Comparison of ENCODE assay signal across 10 cellular contexts in genomic region chr18:10131036-10131774, GRCh38.
DNase-seq lines count a peak whose midpoint lies in the region; ATAC-seq, FAIRE-seq and TF ChIP-seq lines count a peak whose summit lies in the region.
"Had no signal": no experiment of that assay in that cellular context is flagged by ENCODE, and none has a peak within 500 bp of the region (broad histone marks: within the 10 kb centered on the region; RNA-seq: fewer than 3 reads in every experiment).

No MANE protein-coding gene starts in this region.

- no peak overlapping the region for H3K14ac ChIP-seq in H1 (ENCODE audit: insufficient read length)

- H3K79me1 ChIP-seq in H1 (ENCODE audit: low read depth, low read length), result no peaks in the 10 kb centered on the region

- peak overlapping the region; percentile 64 to 76 for H3K4me2 ChIP-seq in H1 (ENCODE audit: insufficient read depth in 1 of 2, low read depth in 2 of 2, low read length in 2 of 2)

- peak overlapping the region; percentile 46 for H4K91ac ChIP-seq in H1 (replicated peaks; ENCODE audit: insufficient read length, low read length)

- CTCF ChIA-PET in H1 (lab: Charles Lee; ENCODE audit: partially characterized antibody), result interaction anchor here (0.5 to 1.7 kb wide), 6 partner anchors 9 to 90 kb away, joined by 3 to 5 read pairs (median 4); no protein-coding TSS in a partner anchor

- H3K36me3 Mint-ChIP-seq in naive B cell (no peaks in the 10 kb centered on the region), osteocyte (ENCODE audit: unreplicated experiment) (no peaks in the 10 kb centered on the region)
- no peaks in the 10 kb centered on the region for H3K36me3 Mint-ChIP-seq in activated CD4-positive, alpha-beta T cell treated with anti-CD3 and anti-CD28 coated beads, Interleukin-2, amount 10 ng/mL, durations not matched to agents 24 days and 14 days (ENCODE audit: low read depth)

- H4K8ac ChIP-seq in H1 (ENCODE audit: extremely low read depth, insufficient read depth, low read length), result no peak overlapping the region

- 0 out of 2 replicates have a peak overlapping the region, but pooled peaks have one; percentile 41 for H2BK15ac ChIP-seq in H1 (ENCODE audit: low read length)

- POLR2A ChIA-PET in H1 (lab: Charles Lee; ENCODE audit: partially characterized antibody), result no interaction called here

- peak overlapping the region in 5 of 8 donors; percentile 23 to 77 (median 71) for H3K4me3 Mint-ChIP-seq in naive B cell
- H3K4me3 Mint-ChIP-seq in activated CD4-positive, alpha-beta T cell treated with anti-CD3 and anti-CD28 coated beads, Interleukin-2, amount 10 ng/mL, durations not matched to agents 24 days and 14 days, result no peak overlapping the region
- H3K4me3 Mint-ChIP-seq in osteocyte (ENCODE audit: unreplicated experiment), result no peak overlapping the region

- H3K23me2 ChIP-seq in H1 (ENCODE audit: low read depth, low read length), result peaks cover 7% of the 10 kb centered on the region

- no peak overlapping the region for H2AK5ac ChIP-seq in H1 (ENCODE audit: low read depth, low read length)

- H2BK20ac ChIP-seq in H1 (ENCODE audit: low read length), result no peak overlapping the region

- peak overlapping the region in 10 of 12 donors; percentile 15 to 50 (median 44) for H3K4me3 ChIP-seq in heart left ventricle
- peak overlapping the region; percentile 33 to 65 (median 52); a peak in 6 of 8 replicates for H3K4me3 ChIP-seq in H1 (ENCODE audit: extremely low read depth in 1 of 4, insufficient read depth in 2 of 4, low read depth in 3 of 4, low read length in 4 of 4)
- H3K4me3 ChIP-seq in urinary bladder (ENCODE audit: low read depth, low read length), result peak overlapping the region; percentile 32

- whole genome bisulfite sequencing in heart left ventricle, 4 donors, result 39 to 48% (median 47%) methylated on average over 11 of the region's 11 CpGs
- 36% methylated on average over 11 of the region's 11 CpGs; no CpG with 5 or more reads in 1 of the 2 experiments for WGBS in H1 (ENCODE audit: extremely low coverage in 1 of 2, insufficient coverage in 1 of 2, insufficient read length in 1 of 2, insufficient replicate concordance in 2 of 2, low coverage in 1 of 2, low lambda C conversion rate in 2 of 2, missing lambda C conversion rate in 1 of 2), 2 experiments
- 53% methylated on average over 11 of the region's 11 CpGs for WGBS in urinary bladder

- no peak overlapping the region for H2BK120ac ChIP-seq in H1 (replicated peaks; ENCODE audit: low read depth, low read length)

- no peak overlapping the region for H3K27ac Mint-ChIP-seq in naive B cell
- no peak overlapping the region for H3K27ac Mint-ChIP-seq in activated CD4-positive, alpha-beta T cell treated with anti-CD3 and anti-CD28 coated beads, Interleukin-2, amount 10 ng/mL, durations not matched to agents 24 days and 14 days
- no peak overlapping the region for H3K27ac Mint-ChIP-seq in osteocyte (ENCODE audit: unreplicated experiment)

- H3K4me1 Mint-ChIP-seq in naive B cell (peaks cover 4 to 11% (median 4%) of the 10 kb centered on the region in 3 donors), osteocyte (ENCODE audit: unreplicated experiment) (peaks cover 33% of the 10 kb centered on the region)
- H3K4me1 Mint-ChIP-seq in activated CD4-positive, alpha-beta T cell treated with anti-CD3 and anti-CD28 coated beads, Interleukin-2, amount 10 ng/mL, durations not matched to agents 24 days and 14 days, result peaks cover 2% of the 10 kb centered on the region

- no peaks in the 10 kb centered on the region for H3K9me3 ChIP-seq in heart left ventricle
- no peaks in the 10 kb centered on the region for H3K9me3 ChIP-seq in H1 (ENCODE audit: insufficient read depth in 2 of 2, low read depth in 1 of 2, low read length in 1 of 2)
- H3K9me3 ChIP-seq: adrenal gland had no signal

- H3K23ac ChIP-seq in H1 (ENCODE audit: insufficient read length), result no peak overlapping the region

- ATAC-seq in heart left ventricle, result peak in 1 of 4 donors; percentile 2
- no peak for ATAC-seq in Right ventricle myocardium inferior
- ATAC-seq in naive B cell (ENCODE audit: low read depth in 2 of 2), result peak in 1 of 2 donors; percentile 5
- no peak for ATAC-seq in GM21717 (IDR thresholded peaks at IDR 0.05; ENCODE audit: unreplicated experiment)

- TF ChIP-seq CTCF in heart left ventricle (IDR thresholded peaks at IDR 0.05) (no peak), H1 (IDR thresholded peaks at IDR 0.05; ENCODE audit: control extremely low read depth in 1 of 3, insufficient read depth in 1 of 3, low read depth in 1 of 3, low read length in 3 of 3) (no peak), osteocyte (IDR thresholded peaks at IDR 0.05) (no peak)

- H3K27me3 Mint-ChIP-seq in naive B cell, result peaks cover 10 to 45% (median 42%) of the 10 kb centered on the region in 3 donors
- H3K27me3 Mint-ChIP-seq in activated CD4-positive, alpha-beta T cell treated with anti-CD3 and anti-CD28 coated beads, Interleukin-2, amount 10 ng/mL, durations not matched to agents 24 days and 14 days, result peaks cover 35% of the 10 kb centered on the region
- H3K27me3 Mint-ChIP-seq in osteocyte (ENCODE audit: unreplicated experiment), result peaks cover 2% of the 10 kb centered on the region

- no peak for TF ChIP-seq RAD21 in H1 (IDR thresholded peaks at IDR 0.05 in 1 of 2, conservative IDR thresholded peaks at IDR 0.05 in 1 of 2; ENCODE audit: low read depth in 2 of 2, low read length in 2 of 2)

- no peak overlapping the region for H3K4ac ChIP-seq in H1 (replicated peaks; ENCODE audit: insufficient read length, low read depth, low read length)

- no peaks in the 10 kb centered on the region for H4K20me1 ChIP-seq in H1 (replicated peaks in 1 of 2; ENCODE audit: control insufficient read depth in 1 of 2, insufficient read depth in 2 of 2, low read length in 2 of 2)

- peak overlapping the region; percentile 87 for H2AFZ ChIP-seq in H1 (ENCODE audit: low read length)

- H3K56ac ChIP-seq in H1 (replicated peaks; ENCODE audit: insufficient read length, low read depth, low read length), result no peak overlapping the region

- DNase-seq in heart left ventricle, result no peak
- DNase-seq in Right ventricle myocardium inferior (ENCODE audit: missing footprints), result no peak
- no peak for DNase-seq in H1 (ENCODE audit: low read depth in 1 of 2, low spot score in 2 of 2)
- DNase-seq in naive B cell, result no peak
- no peak for DNase-seq in activated CD4-positive, alpha-beta T cell treated with anti-CD3 and anti-CD28 coated beads, Interleukin-2, amount 10 ng/mL, durations not matched to agents 24 days and 14 days
- no peak for DNase-seq in osteocyte (ENCODE audit: extremely low spot score, unreplicated experiment)
- DNase-seq: activated CD4-positive, alpha-beta T cell treated with anti-CD3 and anti-CD28 coated beads, Interleukin-2, amount 50 U/mL, for 48 hours had no signal

- peak; percentile 42 for FAIRE-seq in H1 (lab: Jason Lieb, UNC)

- TF ChIP-seq POLR2A in heart left ventricle (IDR thresholded peaks at IDR 0.05), result no peak
- no peak for TF ChIP-seq POLR2A in H1 (IDR thresholded peaks at IDR 0.05; ENCODE audit: control extremely low read depth in 1 of 2, low read depth in 2 of 2, low read length in 2 of 2)

- H3K4me1 ChIP-seq in heart left ventricle (peaks cover 0 to 25% (median 17%) of the 10 kb centered on the region in 12 donors), H1 (replicated peaks in 1 of 4; ENCODE audit: control insufficient read depth in 3 of 4, insufficient read depth in 4 of 4, low read length in 3 of 4) (peaks cover 0 to 6% (median 1%) of the 10 kb centered on the region in 4 experiments; a peak in 3 of 7 replicates), urinary bladder (ENCODE audit: insufficient read depth) (peaks cover 3% of the 10 kb centered on the region)

- no peak overlapping the region for H2BK5ac ChIP-seq in H1 (ENCODE audit: low read depth, low read length)

- no peak overlapping the region for H3K18ac ChIP-seq in H1 (ENCODE audit: extremely low read depth, low read length)

- H3K27me3 ChIP-seq in heart left ventricle, result peaks cover 0 to 12% (median 0%) of the 10 kb centered on the region in 9 donors
- H3K27me3 ChIP-seq in H1 (replicated peaks in 1 of 4; ENCODE audit: control insufficient read depth in 3 of 4, extremely low read depth in 1 of 4, insufficient read depth in 3 of 4, low read length in 3 of 4), result peaks cover 0 to 10% (median 0%) of the 10 kb centered on the region in 4 experiments; a peak in 4 of 7 replicates
- H3K27me3 ChIP-seq: adrenal gland had no signal

- no peaks in the 10 kb centered on the region for H3K79me2 ChIP-seq in H1 (ENCODE audit: control insufficient read depth in 1 of 2, insufficient read depth in 2 of 2, low read length in 2 of 2)

- H3K9ac ChIP-seq in H1 (replicated peaks in 1 of 4; ENCODE audit: extremely low read depth in 1 of 4, low read depth in 3 of 4, low read length in 3 of 4), result no peak overlapping the region

- peak overlapping the region in 6 of 12 donors; percentile 10 to 69 (median 42) for H3K27ac ChIP-seq in heart left ventricle
- H3K27ac ChIP-seq in H1 (ENCODE audit: low read depth, low read length), result no peak overlapping the region
- no peak overlapping the region for H3K27ac ChIP-seq in urinary bladder (ENCODE audit: low read depth)
- H3K27ac ChIP-seq: adrenal gland had no signal

- H3K9me3 Mint-ChIP-seq in naive B cell, result no peaks in the 10 kb centered on the region
- no peaks in the 10 kb centered on the region for H3K9me3 Mint-ChIP-seq in activated CD4-positive, alpha-beta T cell treated with anti-CD3 and anti-CD28 coated beads, Interleukin-2, amount 10 ng/mL, durations not matched to agents 24 days and 14 days
- H3K9me3 Mint-ChIP-seq in osteocyte (ENCODE audit: unreplicated experiment), result no peaks in the 10 kb centered on the region

- H4K5ac ChIP-seq in H1 (ENCODE audit: insufficient read length, low read depth, low read length), result no peak overlapping the region

- intact Hi-C loops in heart left ventricle (cut with DNase I) (loop anchor here in 2 of 10 donors (10.0 kb wide), 2 partner anchors 64 to 74 kb away; no protein-coding TSS in a partner anchor), Right ventricle myocardium inferior (cut with DNase I) (loop anchor here (10.0 kb wide), 1 partner anchor 116 kb away; no protein-coding TSS in a partner anchor)
- intact Hi-C loops in activated CD4-positive, alpha-beta T cell treated with anti-CD3 and anti-CD28 coated beads, Interleukin-2, amount 10 ng/mL, durations not matched to agents 24 days and 14 days (cut with micrococcal nuclease), result no loop called here

- 0 out of 2 replicates have a peak overlapping the region, but pooled peaks have one; percentile 32 for H2BK12ac ChIP-seq in H1 (ENCODE audit: low read depth, low read length)

- no peak for TF ChIP-seq EP300 in H1 (IDR thresholded peaks at IDR 0.05; ENCODE audit: borderline replicate concordance in 1 of 2, low read depth in 2 of 2, low read length in 2 of 2)

- H3K36me3 ChIP-seq in heart left ventricle (no peaks in the 10 kb centered on the region), H1 (ENCODE audit: control insufficient read depth in 2 of 4, insufficient read depth in 4 of 4, low read length in 3 of 4) (no peaks in the 10 kb centered on the region), urinary bladder (ENCODE audit: insufficient read depth) (no peaks in the 10 kb centered on the region)
- H3K36me3 ChIP-seq: adrenal gland had no signal

TF ChIP-seq in H1, 55 proteins besides CTCF, POLR2A, EP300 and RAD21:
- TF ChIP-seq POU5F1 (IDR thresholded peaks at IDR 0.05; ENCODE audit: low read depth, low read length), result no peak
- 0 out of 2 replicates have a peak, but pooled peaks have one; percentile 30 for TF ChIP-seq YY1 (IDR thresholded peaks at IDR 0.05; ENCODE audit: low read depth, low read length)

Comparison
In these comparisons a context has a peak if more than half of its experiments do, and no peak if none do; other contexts are left out.
1. H3K4me3 Mint-ChIP-seq: peak in naive B cell (5 of 8); none in activated CD4-positive, alpha-beta T cell treated with anti-CD3 and anti-CD28 coated beads, Interleukin-2, amount 10 ng/mL, durations not matched to agents 24 days and 14 days (single experiment) and osteocyte (single experiment).
2. Peak in every context shown above with its lines, with median percentiles within 50 percentile points of each other: H3K4me3 ChIP-seq.